ENCODE assay signal across 1 cellular context in the genomic region with DNA sequence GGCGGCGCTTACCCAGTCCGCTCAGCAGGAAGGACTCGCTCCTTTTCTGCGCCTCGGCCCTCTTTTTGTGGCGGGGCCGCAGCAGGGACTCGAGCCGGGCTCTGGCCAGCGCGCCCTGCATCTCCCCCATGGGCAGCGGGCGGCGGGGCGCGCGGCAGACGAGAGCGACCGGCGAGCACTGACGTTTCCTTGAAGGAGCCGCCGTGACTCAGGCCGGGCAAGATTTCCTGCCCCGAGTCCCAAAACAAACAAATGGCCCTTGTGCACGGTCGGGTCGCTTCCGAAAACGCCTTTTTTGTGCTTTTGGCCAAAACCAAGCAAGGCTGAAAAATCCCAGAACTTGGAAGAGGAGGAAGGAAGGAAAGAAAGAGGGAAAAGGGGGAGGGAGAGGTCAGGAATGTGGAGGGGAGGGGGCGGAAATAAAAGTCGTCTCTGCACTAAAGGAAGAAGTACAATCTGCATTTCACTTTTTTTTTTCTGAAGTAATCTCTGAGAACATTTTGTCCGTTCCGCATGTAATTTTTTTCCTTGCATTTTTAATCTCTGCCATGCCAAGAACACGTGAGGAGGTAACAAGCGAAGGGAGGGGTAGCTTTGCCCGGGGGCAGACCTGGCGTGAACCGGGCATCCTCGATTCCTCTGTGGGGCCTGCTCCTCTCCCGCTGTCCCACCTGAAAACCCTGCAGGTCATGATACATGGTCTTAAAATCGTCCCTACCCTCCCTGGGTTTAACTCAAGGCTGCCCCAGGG.
TF ChIP-seq lines count a peak whose summit lies in the region.

No MANE protein-coding gene starts in this region.

TF ChIP-seq in H1, 55 proteins besides CTCF, POLR2A, EP300 and RAD21:
- no peak for TF ChIP-seq FOSL1 (IDR thresholded peaks at IDR 0.05; ENCODE audit: insufficient read depth, low read depth, low read length)
- peak; percentile 7 for TF ChIP-seq ASH2L (IDR thresholded peaks at IDR 0.05; ENCODE audit: low read length)
- TF ChIP-seq, protein P1, sequence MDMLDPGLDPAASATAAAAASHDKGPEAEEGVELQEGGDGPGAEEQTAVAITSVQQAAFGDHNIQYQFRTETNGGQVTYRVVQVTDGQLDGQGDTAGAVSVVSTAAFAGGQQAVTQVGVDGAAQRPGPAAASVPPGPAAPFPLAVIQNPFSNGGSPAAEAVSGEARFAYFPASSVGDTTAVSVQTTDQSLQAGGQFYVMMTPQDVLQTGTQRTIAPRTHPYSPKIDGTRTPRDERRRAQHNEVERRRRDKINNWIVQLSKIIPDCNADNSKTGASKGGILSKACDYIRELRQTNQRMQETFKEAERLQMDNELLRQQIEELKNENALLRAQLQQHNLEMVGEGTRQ (IDR thresholded peaks at IDR 0.05; ENCODE audit: low read length): no peak
- TF ChIP-seq CHD2 (IDR thresholded peaks at IDR 0.05; ENCODE audit: low read length): no peak
- TF ChIP-seq, protein P2, sequence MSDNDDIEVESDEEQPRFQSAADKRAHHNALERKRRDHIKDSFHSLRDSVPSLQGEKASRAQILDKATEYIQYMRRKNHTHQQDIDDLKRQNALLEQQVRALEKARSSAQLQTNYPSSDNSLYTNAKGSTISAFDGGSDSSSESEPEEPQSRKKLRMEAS (IDR thresholded peaks at IDR 0.05): peak; percentile 21; the same call in 1 of the 2 replicates
- TF ChIP-seq TEAD4 (IDR thresholded peaks at IDR 0.05; ENCODE audit: low read depth, low read length): 0 out of 2 replicates have a peak, but pooled peaks have one; percentile 18
- peak; percentile 58 for TF ChIP-seq KDM4A (IDR thresholded peaks at IDR 0.05; ENCODE audit: low read depth, low read length, severe bottlenecking)
- TF ChIP-seq POU5F1 (IDR thresholded peaks at IDR 0.05; ENCODE audit: low read depth, low read length): no peak
- no peak for TF ChIP-seq KDM1A (IDR thresholded peaks at IDR 0.05; ENCODE audit: borderline replicate concordance, low read length)
- TF ChIP-seq TAF1 (IDR thresholded peaks at IDR 0.05; ENCODE audit: low read depth, low read length): 0 out of 2 replicates have a peak, but pooled peaks have one; percentile 11
- TF ChIP-seq CREB1 (IDR thresholded peaks at IDR 0.05): 0 out of 2 replicates have a peak, but pooled peaks have one; percentile 21
